ENCODE assay signal across 15 cellular contexts in genomic region chr1:88175631-88176226, GRCh38.
A peak's percentile ranks its signal among the peaks of the same experiment; 100 is the strongest.
DNase-seq lines count a peak whose midpoint lies in the region; ATAC-seq and TF ChIP-seq lines count a peak whose summit lies in the region.
"Had no signal": no experiment of that assay in that cellular context is flagged by ENCODE, and none has a peak within 500 bp of the region (broad histone marks: within the 10 kb centered on the region; RNA-seq: fewer than 3 reads in every experiment).

No MANE protein-coding gene starts in this region.

- H3K4me3 ChIP-seq in prostate gland: no peak overlapping the region
- H3K4me3 ChIP-seq in neural progenitor cell: no peak overlapping the region

- intact Hi-C loops in prostate gland (cut with DNase I): no loop called here

- H4K20me1 ChIP-seq in neural progenitor cell (ENCODE audit: low read depth): no peaks in the 10 kb centered on the region

- H3K27ac Mint-ChIP-seq in neural progenitor cell: no peak overlapping the region
- H3K27ac Mint-ChIP-seq: activated naive CD8-positive, alpha-beta T cell treated with anti-CD3 and anti-CD28 coated beads, Interleukin-2, amount 10 ng/mL, durations not matched to agents 7 days and 5 days had no signal

- TF ChIP-seq POLR2A in prostate gland (IDR thresholded peaks at IDR 0.05): no peak

- peak; percentile 6 for DNase-seq in HK-2 (ENCODE audit: unreplicated experiment)
- DNase-seq in amniotic epithelial cell (ENCODE audit: low read depth): peak; percentile 68
- peak; percentile 81 for DNase-seq in islet precursor cell
- DNase-seq in prostate gland (ENCODE audit: low spot score): peak; percentile 12
- no peak for DNase-seq in neural progenitor cell (ENCODE audit: low spot score)
- DNase-seq: activated naive CD8-positive, alpha-beta T cell treated with anti-CD3 and anti-CD28 coated beads, Interleukin-2, amount 10 ng/mL, durations not matched to agents 7 days and 5 days; effector memory CD4-positive, alpha-beta T cell; glutamatergic neuron; mesendoderm; NCI-H1092 treated with DMSO at 0.1 percent for 48 hours; NCI-H510A; RPMI8226 had no signal

- no peaks in the 10 kb centered on the region for H3K36me3 Mint-ChIP-seq in neural progenitor cell
- H3K36me3 Mint-ChIP-seq: activated naive CD8-positive, alpha-beta T cell treated with anti-CD3 and anti-CD28 coated beads, Interleukin-2, amount 10 ng/mL, durations not matched to agents 7 days and 5 days had no signal

- no peaks in the 10 kb centered on the region for H3K27me3 Mint-ChIP-seq in neural progenitor cell (ENCODE audit: insufficient read depth, low read depth)

- no peak overlapping the region for H3K4me3 Mint-ChIP-seq in neural progenitor cell
- H3K4me3 Mint-ChIP-seq: activated naive CD8-positive, alpha-beta T cell treated with anti-CD3 and anti-CD28 coated beads, Interleukin-2, amount 10 ng/mL, durations not matched to agents 7 days and 5 days had no signal

- WGBS in prostate gland: 50% methylated on average over 10 of the region's 10 CpGs

- H3K9me3 Mint-ChIP-seq in neural progenitor cell: no peaks in the 10 kb centered on the region
- H3K9me3 Mint-ChIP-seq: activated naive CD8-positive, alpha-beta T cell treated with anti-CD3 and anti-CD28 coated beads, Interleukin-2, amount 10 ng/mL, durations not matched to agents 7 days and 5 days had no signal

- no peak overlapping the region for H3K27ac ChIP-seq in prostate gland
- no peak overlapping the region for H3K27ac ChIP-seq in neural progenitor cell

- H3K4me2 ChIP-seq in neural progenitor cell: no peak overlapping the region

- no peak for TF ChIP-seq CTCF in prostate gland (IDR thresholded peaks at IDR 0.05)
- no peak for TF ChIP-seq CTCF in neural progenitor cell (IDR thresholded peaks at IDR 0.05)

- no peak for ATAC-seq in GM19395 (IDR thresholded peaks at IDR 0.05; ENCODE audit: unreplicated experiment)
- ATAC-seq in HG03280 (IDR thresholded peaks at IDR 0.05; ENCODE audit: unreplicated experiment): no peak
- no peak for ATAC-seq in HG03175 (IDR thresholded peaks at IDR 0.05; ENCODE audit: unreplicated experiment)

- no peaks in the 10 kb centered on the region for H3F3A ChIP-seq in neural progenitor cell (ENCODE audit: low read depth)

- H3K79me2 ChIP-seq in neural progenitor cell (ENCODE audit: low read depth): no peaks in the 10 kb centered on the region

- no peaks in the 10 kb centered on the region for H3K4me1 ChIP-seq in prostate gland (replicated peaks)
- no peaks in the 10 kb centered on the region for H3K4me1 ChIP-seq in neural progenitor cell

- no peaks in the 10 kb centered on the region for H3K36me3 ChIP-seq in prostate gland
- no peaks in the 10 kb centered on the region for H3K36me3 ChIP-seq in neural progenitor cell

- no peaks in the 10 kb centered on the region for H3K9me3 ChIP-seq in prostate gland
- no peaks in the 10 kb centered on the region for H3K9me3 ChIP-seq in neural progenitor cell (ENCODE audit: low read depth)

- H3K27me3 ChIP-seq in prostate gland (replicated peaks; ENCODE audit: insufficient read depth) (no peaks in the 10 kb centered on the region), neural progenitor cell (no peaks in the 10 kb centered on the region)

- no peak overlapping the region for H3K9ac ChIP-seq in neural progenitor cell

- no peaks in the 10 kb centered on the region for H3K4me1 Mint-ChIP-seq in neural progenitor cell
- H3K4me1 Mint-ChIP-seq: activated naive CD8-positive, alpha-beta T cell treated with anti-CD3 and anti-CD28 coated beads, Interleukin-2, amount 10 ng/mL, durations not matched to agents 7 days and 5 days had no signal

- no peak overlapping the region for H2AFZ ChIP-seq in neural progenitor cell (replicated peaks)
